In genomic region chr4:7236847-7237246, GRCh38 we compare ENCODE assay signal across 20 cellular contexts. TPM values are rescaled to one million over a fixed set of nuclear protein-coding genes. Genes with fewer than 3 reads are reported as not detected.
DNase-seq lines count a peak whose midpoint lies in the region; ATAC-seq and TF ChIP-seq lines count a peak whose summit lies in the region.
"Had no signal": no experiment of that assay in that cellular context is flagged by ENCODE, and none has a peak within 500 bp of the region (broad histone marks: within the 10 kb centered on the region; RNA-seq: fewer than 3 reads in every experiment).

No MANE protein-coding gene starts in this region.

- no peaks in the 10 kb centered on the region for H3K79me2 ChIP-seq in fibroblast of lung (ENCODE audit: control insufficient read depth, insufficient read depth, low read length)

- H3K27me3 ChIP-seq in fibroblast of lung (ENCODE audit: control insufficient read depth, insufficient read depth, low read length) (no peaks in the 10 kb centered on the region), right atrium auricular region (no peaks in the 10 kb centered on the region), stomach smooth muscle (ENCODE audit: control insufficient read depth in 1 of 2, insufficient read depth in 2 of 2, low read length in 2 of 2) (no peaks in the 10 kb centered on the region)

- TF ChIP-seq CTCF in fibroblast of lung (conservative IDR thresholded peaks at IDR 0.05 in 1 of 2, IDR thresholded peaks at IDR 0.05 in 1 of 2; ENCODE audit: low read depth in 1 of 2, low read length in 2 of 2) (no peak), right atrium auricular region (IDR thresholded peaks at IDR 0.05) (no peak)

- H4K20me1 ChIP-seq in fibroblast of lung (ENCODE audit: control insufficient read depth, extremely low read depth, insufficient read depth, low read length) = no peaks in the 10 kb centered on the region

- H3K4me2 ChIP-seq in fibroblast of lung (ENCODE audit: extremely low read depth, insufficient read depth, low read length) = no peak overlapping the region

- H2AFZ ChIP-seq in fibroblast of lung (ENCODE audit: low read length) = no peak overlapping the region

- H3K4me3 ChIP-seq in fibroblast of lung (replicated peaks in 1 of 4; ENCODE audit: control extremely low read depth in 1 of 4, insufficient read depth in 1 of 4, low read depth in 3 of 4, low read length in 4 of 4) (no peak overlapping the region), right atrium auricular region (no peak overlapping the region), stomach smooth muscle (ENCODE audit: low read length in 2 of 2) (no peak overlapping the region)
- H3K4me3 ChIP-seq: lower lobe of right lung, mucosa of descending colon had no signal

- DNase-seq in GM03348 (ENCODE audit: low spot score) (peak; percentile 60), fibroblast of lung (ENCODE audit: low read depth in 2 of 2) (peak; percentile 14 to 49), right atrium auricular region (ENCODE audit: low spot score) (no peak), cerebellum (ENCODE audit: low spot score) (no peak)
- DNase-seq in activated effector memory CD4-positive, alpha-beta T cell treated with Interleukin-2 at 50 U/mL for 16 hours = no peak
- DNase-seq: activated CD4-positive, alpha-beta T cell treated with anti-CD3 and anti-CD28 coated beads, Interleukin-2, amount 50 U/mL, for 4 hours; central memory CD4-positive, alpha-beta T cell; islet precursor cell; mucosa of descending colon; NCI-H1105; NCI-H2081; NCI-H446; NCI-H82; stimulated activated CD8-positive, alpha-beta memory T cell treated with anti-CD3 and anti-CD28 coated beads, Interleukin-4, amount 100 ng/mL, for 48 hours had no signal

- H3K9ac ChIP-seq in fibroblast of lung (ENCODE audit: insufficient read depth, low read length) = no peak overlapping the region
- no peak overlapping the region for H3K9ac ChIP-seq in stomach smooth muscle (ENCODE audit: low read length in 2 of 2)

- no peak for ATAC-seq in GM18870 (IDR thresholded peaks at IDR 0.05; ENCODE audit: unreplicated experiment)
- no peak for ATAC-seq in GM18907 (IDR thresholded peaks at IDR 0.05; ENCODE audit: unreplicated experiment)
- ATAC-seq: lower lobe of right lung, mucosa of descending colon had no signal

- H3K36me3 ChIP-seq in fibroblast of lung (ENCODE audit: control insufficient read depth, insufficient read depth, low read length) = no peaks in the 10 kb centered on the region
- no peaks in the 10 kb centered on the region for H3K36me3 ChIP-seq in right atrium auricular region
- no peaks in the 10 kb centered on the region for H3K36me3 ChIP-seq in stomach smooth muscle (ENCODE audit: control insufficient read depth in 2 of 2, insufficient read depth in 2 of 2, low read length in 2 of 2)
- H3K36me3 ChIP-seq: lower lobe of right lung had no signal

- H3K4me1 ChIP-seq in fibroblast of lung (ENCODE audit: control insufficient read depth, extremely low read depth, insufficient read depth, low read length) (no peaks in the 10 kb centered on the region), right atrium auricular region (peaks cover 0 to 24% of the 10 kb centered on the region in 2 donors), stomach smooth muscle (ENCODE audit: control insufficient read depth, insufficient read depth, low read length) (peaks cover 12% of the 10 kb centered on the region)

- H3K9me3 ChIP-seq in fibroblast of lung (ENCODE audit: control insufficient read depth, insufficient read depth, low read depth, low read length) = no peaks in the 10 kb centered on the region
- H3K9me3 ChIP-seq in right atrium auricular region = no peaks in the 10 kb centered on the region
- peaks cover 0 to 7% of the 10 kb centered on the region in 2 donors for H3K9me3 ChIP-seq in stomach smooth muscle (ENCODE audit: control insufficient read depth in 2 of 2, low read length in 2 of 2)
- H3K9me3 ChIP-seq: lower lobe of right lung, mucosa of descending colon had no signal

- H3K27ac ChIP-seq in fibroblast of lung (ENCODE audit: insufficient read depth, low read length) (no peak overlapping the region), right atrium auricular region (peak overlapping the region; percentile 68 to 71), stomach smooth muscle (ENCODE audit: low read length) (peak overlapping the region; percentile 31)
- H3K27ac ChIP-seq: C4-2B, lower lobe of right lung had no signal

RNA-seq across cellular contexts. Expression of gene SORCS2, which starts 44.5 kb away (rescaled TPM):
- total RNA-seq in fibroblast of lung (0.17 and 0.26 TPM in 2 replicates), right atrium auricular region (1 to 10 TPM; 1.5 to 1.7 TPM), cerebellum (9.3 TPM)
- polyA plus RNA-seq in fibroblast of lung = 0.21 and 0.41 TPM in 2 replicates
- 0.47 and 0.83 TPM in 2 replicates for polyA plus RNA-seq in fibroblast of lung (2012)
- 0.16 and 0.67 TPM in 2 replicates for polyA minus RNA-seq in fibroblast of lung (ENCODE audit: low replicate concordance)
- polyA plus RNA-seq: IgD-negative memory B cell had no signal

Comparison
In these comparisons a context has a peak if more than half of its experiments do, and no peak if none do; other contexts are left out.
1. DNase-seq: peak in GM03348 (single experiment) and fibroblast of lung (2 of 2); none in right atrium auricular region (single experiment), cerebellum (single experiment) and activated effector memory CD4-positive, alpha-beta T cell treated with Interleukin-2 at 50 U/mL for 16 hours (single experiment).